ENCODE assay signal across 16 cellular contexts in genomic region chr11:14713518-14714244, GRCh38.
DNase-seq lines count a peak whose midpoint lies in the region; ATAC-seq and TF ChIP-seq lines count a peak whose summit lies in the region.
"Had no signal": no experiment of that assay in that cellular context is flagged by ENCODE, and none has a peak within 500 bp of the region (broad histone marks: within the 10 kb centered on the region; RNA-seq: fewer than 3 reads in every experiment).

No MANE protein-coding gene starts in this region.

- H3K36me3 Mint-ChIP-seq in activated T-helper 17 cell treated with anti-CD3 and anti-CD28 coated beads, Interleukin-2, amount 50 U/mL, for 72 hours (ENCODE audit: low read depth): no peaks in the 10 kb centered on the region
- no peaks in the 10 kb centered on the region for H3K36me3 Mint-ChIP-seq in natural killer cell

- H3K4me3 ChIP-seq in OCI-LY7 (ENCODE audit: low read depth, low read length, poor library complexity, severe bottlenecking): no peak overlapping the region
- H3K4me3 ChIP-seq: ovary had no signal

- no peaks in the 10 kb centered on the region for H3K9me2 ChIP-seq in OCI-LY7 (ENCODE audit: insufficient read depth, low read length)

- H3K9me3 Mint-ChIP-seq in activated T-helper 17 cell treated with anti-CD3 and anti-CD28 coated beads, Interleukin-2, amount 50 U/mL, for 72 hours: peaks cover 3% of the 10 kb centered on the region
- H3K9me3 Mint-ChIP-seq in natural killer cell: peaks cover 0 to 3% of the 10 kb centered on the region in 2 donors

- no peaks in the 10 kb centered on the region for H3K36me3 ChIP-seq in OCI-LY7 (ENCODE audit: insufficient read depth, low read length)
- H3K36me3 ChIP-seq: ovary had no signal

- POLR2A ChIA-PET in OCI-LY7 (lab: Charles Lee): interaction anchor here (0.7 kb wide), 1 partner anchor 32 kb away, joined by 3 read pairs; no protein-coding TSS in a partner anchor

- peaks cover 18% of the 10 kb centered on the region for H3K4me1 Mint-ChIP-seq in activated T-helper 17 cell treated with anti-CD3 and anti-CD28 coated beads, Interleukin-2, amount 50 U/mL, for 72 hours
- H3K4me1 Mint-ChIP-seq in natural killer cell: peaks cover 9 to 14% of the 10 kb centered on the region in 2 donors

- peak overlapping the region; percentile 63 for H3K27ac Mint-ChIP-seq in activated T-helper 17 cell treated with anti-CD3 and anti-CD28 coated beads, Interleukin-2, amount 50 U/mL, for 72 hours
- H3K27ac Mint-ChIP-seq in natural killer cell: peak overlapping the region; percentile 29 to 74

- no peak overlapping the region for H3K4me2 ChIP-seq in OCI-LY7 (ENCODE audit: low read length)

- BruUV-seq in OCI-LY7 (replicated peaks; lab: Mats Ljungman, UMichigan): no TSS peak

- H4K20me1 ChIP-seq in OCI-LY7 (ENCODE audit: insufficient read depth, low read length): no peaks in the 10 kb centered on the region

- H3K27ac ChIP-seq in OCI-LY7 (ENCODE audit: low read depth, low read length, poor library complexity, severe bottlenecking): no peak overlapping the region
- H3K27ac ChIP-seq: foreskin keratinocyte, ovary, RWPE1 had no signal

- H3K4me1 ChIP-seq in OCI-LY7 (ENCODE audit: insufficient read depth, low read length, poor library complexity, severe bottlenecking): no peaks in the 10 kb centered on the region
- H3K4me1 ChIP-seq: foreskin keratinocyte had no signal

- CTCF ChIA-PET in OCI-LY7 (lab: Charles Lee; ENCODE audit: unreplicated experiment): no interaction called here

- no peak overlapping the region for H2AFZ ChIP-seq in OCI-LY7 (ENCODE audit: low read length)

- peak; percentile 90 for ATAC-seq in activated T-helper 17 cell treated with anti-CD3 and anti-CD28 coated beads, Interleukin-2, amount 50 U/mL, for 72 hours (replicated peaks)
- ATAC-seq in natural killer cell (peak; percentile 73 to 88 (median 80)), HG02759 (IDR thresholded peaks at IDR 0.05; ENCODE audit: unreplicated experiment) (no peak)
- ATAC-seq: foreskin keratinocyte had no signal

- TF ChIP-seq CTCF in natural killer cell (IDR thresholded peaks at IDR 0.05): no peak
- no peak for TF ChIP-seq CTCF in OCI-LY7 (conservative IDR thresholded peaks at IDR 0.05; ENCODE audit: low read length)

- H3K9me3 ChIP-seq in OCI-LY7 (ENCODE audit: low read length): no peaks in the 10 kb centered on the region
- H3K9me3 ChIP-seq: ovary had no signal

- intact Hi-C loops in natural killer cell (cut with micrococcal nuclease): loop anchor here (5.0 kb wide), 1 partner anchor 54 kb away; no protein-coding TSS in a partner anchor
- intact Hi-C loops in OCI-LY7 (cut with micrococcal nuclease; ENCODE audit: unreplicated experiment): no loop called here

- peak overlapping the region; percentile 69 for H3K4me3 Mint-ChIP-seq in activated T-helper 17 cell treated with anti-CD3 and anti-CD28 coated beads, Interleukin-2, amount 50 U/mL, for 72 hours
- H3K4me3 Mint-ChIP-seq in natural killer cell: peak overlapping the region; percentile 18

- peak; percentile 10 for DNase-seq in activated CD4-positive, alpha-beta T cell treated with anti-CD3 and anti-CD28 coated beads for 48 hours
- no peak for DNase-seq in activated CD4-positive, alpha-beta T cell treated with anti-CD3 and anti-CD28 coated beads, Interleukin-2, amount 50 U/mL, for 1 hour
- DNase-seq in Kasumi-1 (lab: John Stamatoyannopoulos, UW): peak; percentile 36 to 47
- no peak for DNase-seq in natural killer cell
- DNase-seq in pons (ENCODE audit: low spot score): no peak
- no peak for DNase-seq in OCI-LY7 (ENCODE audit: low spot score)
- DNase-seq: activated CD8-positive, alpha-beta memory T cell treated with anti-CD3 and anti-CD28 coated beads, Interleukin-2, amount 50 U/mL, for 4 hours; foreskin keratinocyte; mesendoderm; NCI-H146; NCI-H510A treated with DMSO at 0.1 percent for 48 hours; ovary; trophoblast cell had no signal

- no peaks in the 10 kb centered on the region for H3K27me3 Mint-ChIP-seq in activated T-helper 17 cell treated with anti-CD3 and anti-CD28 coated beads, Interleukin-2, amount 50 U/mL, for 72 hours
- no peaks in the 10 kb centered on the region for H3K27me3 Mint-ChIP-seq in natural killer cell (ENCODE audit: low read depth in 2 of 2)

- no peaks in the 10 kb centered on the region for H3K79me2 ChIP-seq in OCI-LY7 (ENCODE audit: insufficient read depth, low read depth, low read length)

Comparison
In these comparisons a context has a peak if more than half of its experiments do, and no peak if none do; other contexts are left out.
1. DNase-seq: peak in activated CD4-positive, alpha-beta T cell treated with anti-CD3 and anti-CD28 coated beads for 48 hours (single experiment) and Kasumi-1 (2 of 2); none in activated CD4-positive, alpha-beta T cell treated with anti-CD3 and anti-CD28 coated beads, Interleukin-2, amount 50 U/mL, for 1 hour (single experiment), natural killer cell (single experiment), pons (single experiment) and OCI-LY7 (single experiment).